4 cellular contexts compared by ENCODE assay signal in the genomic region with DNA sequence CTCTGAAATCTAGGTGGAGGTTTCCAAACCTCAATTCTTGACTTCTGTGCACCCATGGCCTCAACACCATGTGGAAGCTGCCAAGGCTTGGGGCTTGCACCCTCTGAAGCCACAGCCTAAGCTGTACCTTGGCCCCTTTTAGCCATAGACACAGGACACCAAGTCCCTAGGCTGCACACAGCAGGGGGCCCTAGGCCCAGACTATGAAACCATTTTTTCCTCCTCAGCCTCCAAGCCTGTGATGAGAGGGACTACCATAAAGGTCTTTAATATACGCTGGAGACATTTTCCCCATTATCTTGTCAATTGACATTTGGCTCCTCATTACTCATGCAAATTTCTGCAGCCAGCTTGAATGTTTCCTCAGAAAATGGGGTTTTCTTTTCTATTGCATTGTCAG. TPM values are rescaled to one million over a fixed set of nuclear protein-coding genes. Genes with fewer than 3 reads are reported as not detected.
"Had no signal": no experiment of that assay in that cellular context is flagged by ENCODE, and none has a peak within 500 bp of the region (broad histone marks: within the 10 kb centered on the region; RNA-seq: fewer than 3 reads in every experiment).

No MANE protein-coding gene starts in this region.

RNA-seq across cellular contexts. Expression of gene RASGRF1, which starts 53.7 kb away (rescaled TPM):
- total RNA-seq: natural killer cell, psoas muscle, pulmonary artery endothelial cell, skeletal muscle tissue had no signal
